In genomic region chr5:41966706-41967105, GRCh38 we compare ENCODE assay signal across 27 cellular contexts. TPM values are rescaled to one million over a fixed set of nuclear protein-coding genes. Genes with fewer than 3 reads are reported as not detected.
DNase-seq lines count a peak whose midpoint lies in the region; ATAC-seq, FAIRE-seq and TF ChIP-seq lines count a peak whose summit lies in the region.
"Had no signal": no experiment of that assay in that cellular context is flagged by ENCODE, and none has a peak within 500 bp of the region (broad histone marks: within the 10 kb centered on the region; RNA-seq: fewer than 3 reads in every experiment).

No MANE protein-coding gene starts in this region.

- no peak overlapping the region for H3K27ac ChIP-seq in dorsolateral prefrontal cortex
- H3K27ac ChIP-seq: 22Rv1, GM23248, KMS-11, PC-9 had no signal

- intact Hi-C loops in dorsolateral prefrontal cortex (cut with DNase I), result no loop called here

- peak; percentile 67 for DNase-seq in ACHN
- DNase-seq in RCC 7860 (ENCODE audit: low spot score), result no peak
- no peak for DNase-seq in NCI-H748 treated with DMSO at 0.1 percent for 48 hours (lab: John Stamatoyannopoulos, UW)
- no peak for DNase-seq in dorsolateral prefrontal cortex
- DNase-seq: BE2C; CD8-positive, alpha-beta memory T cell; DND-41; GM23248; H7; MM.1S; NCI-H1048; NCI-H1417; NCI-H1694; NCI-H2029 treated with DMSO at 0.1 percent for 48 hours; NCI-H446 treated with DMSO at 0.1 percent for 48 hours; NCI-H526; Right ventricle myocardium superior; RPMI8226; T-cell had no signal

- ATAC-seq in GM19463 (IDR thresholded peaks at IDR 0.05; ENCODE audit: unreplicated experiment) (peak; percentile 79), HG03175 (IDR thresholded peaks at IDR 0.05; ENCODE audit: unreplicated experiment) (peak; percentile 57), GM21447 (IDR thresholded peaks at IDR 0.05; ENCODE audit: unreplicated experiment) (no peak), HG03108 (IDR thresholded peaks at IDR 0.05; ENCODE audit: unreplicated experiment) (no peak)
- ATAC-seq: T-cell had no signal

- H3K27me3 ChIP-seq in dorsolateral prefrontal cortex, result no peaks in the 10 kb centered on the region
- H3K27me3 ChIP-seq: BE2C had no signal

- TF ChIP-seq CTCF in dorsolateral prefrontal cortex (IDR thresholded peaks at IDR 0.05 in 54 of 56, conservative IDR thresholded peaks at IDR 0.05 in 2 of 56; ENCODE audit: low read depth in 1 of 56, partially characterized antibody in 56 of 56), result no peak

- in situ Hi-C loops in ACHN (cut with HindIII; ENCODE audit: low pct_ligation_motif_present, low pct_unique_long_range_greater_than_20kb, low sequenced_read_pairs), result no loop called here

- FAIRE-seq in RCC 7860 (lab: Jason Lieb, UNC), result peak; percentile 88
- FAIRE-seq: GM12892 had no signal

- no peak overlapping the region for H3K4me3 ChIP-seq in dorsolateral prefrontal cortex
- H3K4me3 ChIP-seq: GM23248, PC-9 had no signal

RNA-seq across cellular contexts. Expression of gene FBXO4, which starts 41.6 kb away (rescaled TPM):
- total RNA-seq in dorsolateral prefrontal cortex, result 10 to 100 TPM in 33 of 120 experiments, 1 to 10 TPM in 87; 4.3 to 17.0 (median 8.6) TPM

Comparison
In these comparisons a context has a peak if more than half of its experiments do, and no peak if none do; other contexts are left out.
1. ATAC-seq: peak in GM19463 (single experiment) and HG03175 (single experiment); none in GM21447 (single experiment) and HG03108 (single experiment).